ENCODE assay signal across 28 cellular contexts in the genomic region with DNA sequence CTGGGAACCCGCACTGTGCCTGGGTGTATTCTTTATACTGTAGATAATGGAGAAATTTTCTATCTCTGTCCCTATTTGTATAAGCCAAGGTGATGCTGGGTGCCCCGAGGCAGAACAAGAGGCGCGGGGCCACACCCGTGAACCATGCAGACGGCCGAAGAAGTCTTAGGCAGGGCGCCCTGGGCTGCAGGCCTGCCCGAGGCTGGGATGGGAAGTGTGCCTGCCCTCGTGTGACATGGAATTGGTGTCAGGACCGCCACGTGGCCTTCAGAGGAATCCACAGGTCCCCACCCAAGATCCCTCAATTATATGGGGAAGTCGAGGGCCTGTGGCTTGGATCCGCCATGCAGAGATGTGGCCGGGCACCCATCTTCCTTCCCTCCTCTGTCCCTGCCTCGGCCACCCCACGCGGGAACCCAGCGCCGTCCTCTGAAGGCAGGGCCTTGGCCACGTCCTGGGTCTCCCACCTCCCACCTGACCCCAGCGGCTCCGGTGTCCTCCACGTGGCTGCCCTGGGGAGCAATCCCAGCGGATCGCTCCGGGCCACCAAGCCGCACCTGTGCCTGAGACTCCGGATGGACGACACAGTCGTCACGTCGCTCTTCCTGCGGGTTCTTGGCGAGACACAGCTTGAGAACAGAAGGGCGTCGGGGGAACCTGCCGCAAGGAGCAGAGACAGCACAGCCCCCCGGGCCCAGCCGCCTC. TPM values are rescaled to one million over a fixed set of nuclear protein-coding genes. Genes with fewer than 3 reads are reported as not detected.
"Had no signal": no experiment of that assay in that cellular context is flagged by ENCODE, and none has a peak within 500 bp of the region (broad histone marks: within the 10 kb centered on the region; RNA-seq: fewer than 3 reads in every experiment).

No MANE protein-coding gene starts in this region.

- H3K9me3 ChIP-seq: gastrocnemius medialis, ovary, right lobe of liver, suprapubic skin, transverse colon, upper lobe of right lung, uterus had no signal

- H3K27me3 ChIP-seq: hepatocyte, ovary, right lobe of liver, transverse colon, uterus had no signal

- H3K27ac ChIP-seq: epithelial cell of prostate, gastrocnemius medialis, hepatocyte, ovary, right lobe of liver, suprapubic skin, transverse colon, upper lobe of right lung, uterus had no signal

- H2AFZ ChIP-seq: hepatocyte had no signal

- H3K4me3 ChIP-seq: gastrocnemius medialis, hepatocyte, ovary, right lobe of liver, suprapubic skin, transverse colon, upper lobe of right lung, uterus had no signal

- H3K4me1 ChIP-seq: gastrocnemius medialis, right lobe of liver, suprapubic skin, transverse colon, upper lobe of right lung, uterus had no signal

- DNase-seq: cerebellar nuclear complex; effector CD8-positive, alpha-beta T cell; endodermal cell; foreskin fibroblast; gastrocnemius medialis; head of caudate nucleus; kidney glomerular epithelial cell; naive thymus-derived CD8-positive, alpha-beta T cell; nephron progenitor cell; occipital lobe; ovary; retina; small intestine; stimulated activated CD4-positive, alpha-beta T cell treated with anti-CD3 and anti-CD28 coated beads, Interleukin-15, amount 100 ng/mL, for 24 hours; stimulated activated CD4-positive, alpha-beta T cell treated with anti-CD3 and anti-CD28 coated beads, Interleukin-2, amount 100 ng/mL, for 48 hours; stimulated activated naive CD4-positive, alpha-beta T cell; stimulated activated naive CD8-positive, alpha-beta T cell treated with anti-CD3 and anti-CD28 coated beads, Interleukin-15, amount 100 ng/mL, for 72 hours; transverse colon; upper lobe of right lung; uterus had no signal

- FAIRE-seq: colon, islet of Langerhans, small intestine had no signal

- H3K4me2 ChIP-seq: hepatocyte had no signal

- ATAC-seq: esophagus mucosa; gastrocnemius medialis; naive thymus-derived CD8-positive, alpha-beta T cell; right lobe of liver; stimulated activated naive CD8-positive, alpha-beta T cell treated with anti-CD3 and anti-CD28 coated beads, Interleukin-15, amount 100 ng/mL, for 72 hours; upper lobe of right lung had no signal

- H3K36me3 ChIP-seq: gastrocnemius medialis, ovary, right lobe of liver, suprapubic skin, transverse colon, upper lobe of right lung, uterus had no signal

RNA-seq across cellular contexts. Expression of gene ARHGEF16, which starts 19.9 kb away (rescaled TPM):
- total RNA-seq: myocyte; naive thymus-derived CD8-positive, alpha-beta T cell had no signal
- polyA plus RNA-seq: naive thymus-derived CD8-positive, alpha-beta T cell had no signal
